8 cellular contexts compared by ENCODE assay signal in the genomic region with DNA sequence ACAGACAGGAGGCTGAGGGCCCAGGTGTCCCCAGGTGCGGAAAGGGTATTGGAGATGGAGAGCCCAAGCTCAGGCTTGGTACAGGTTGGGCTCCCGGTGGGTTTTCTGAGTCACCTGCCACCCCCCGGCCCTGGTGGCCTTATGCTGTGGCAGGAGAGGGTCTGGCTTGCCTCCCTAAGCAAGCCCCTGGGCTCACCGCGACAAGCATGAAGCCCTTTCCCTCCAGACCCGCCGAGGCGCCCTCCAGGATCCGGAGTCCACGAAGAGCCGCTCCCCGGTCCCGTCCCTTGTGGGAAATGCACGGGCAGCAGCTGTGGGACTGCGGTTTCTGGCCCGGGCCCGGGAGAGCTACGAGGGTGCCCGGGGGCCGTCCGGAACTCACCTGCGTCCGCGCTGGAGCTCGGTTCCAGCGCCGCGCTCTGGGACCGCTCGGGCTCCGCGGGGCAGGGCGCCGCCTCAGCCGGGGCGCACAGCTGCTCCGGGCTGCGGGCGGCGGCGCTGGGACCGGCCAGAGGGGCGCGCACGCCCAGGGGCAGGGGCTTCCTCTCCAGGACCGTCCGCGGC. TPM values are rescaled to one million over a fixed set of nuclear protein-coding genes. Genes with fewer than 3 reads are reported as not detected.
DNase-seq lines count a peak whose midpoint lies in the region; ATAC-seq and TF ChIP-seq lines count a peak whose summit lies in the region.

No MANE protein-coding gene starts in this region.

- no peaks in the 10 kb centered on the region for H3K9me2 ChIP-seq in OCI-LY7 (ENCODE audit: insufficient read depth, low read length)

- no TSS peak for BruUV-seq in OCI-LY7 (replicated peaks; lab: Mats Ljungman, UMichigan)

- TF ChIP-seq CTCF in AG04450 (IDR thresholded peaks at IDR 0.05; ENCODE audit: low read depth, low read length) (no peak), OCI-LY7 (conservative IDR thresholded peaks at IDR 0.05; ENCODE audit: low read length) (no peak), left ventricle myocardium inferior (IDR thresholded peaks at IDR 0.05; ENCODE audit: borderline replicate concordance) (no peak)

- ATAC-seq in GM19397 (IDR thresholded peaks at IDR 0.05; ENCODE audit: unreplicated experiment) = peak; percentile 17
- no peak for ATAC-seq in GM19455 (IDR thresholded peaks at IDR 0.05; ENCODE audit: unreplicated experiment)

- H3K9me3 ChIP-seq in AG04450 (ENCODE audit: control insufficient read depth, insufficient read depth, low read length) (no peaks in the 10 kb centered on the region; the same call in 1 of the 2 replicates), OCI-LY7 (ENCODE audit: low read length) (no peaks in the 10 kb centered on the region), left ventricle myocardium inferior (replicated peaks) (no peaks in the 10 kb centered on the region)

- intact Hi-C loops in OCI-LY7 (cut with micrococcal nuclease; ENCODE audit: unreplicated experiment) = loop anchor here (1.0 to 2.0 kb wide), 4 partner anchors 17 to 167 kb away; partner anchors contain the start of genes DPP7, MAN1B1 and RNF224
- intact Hi-C loops in left ventricle myocardium inferior (cut with micrococcal nuclease) = no loop called here

- H4K20me1 ChIP-seq in OCI-LY7 (ENCODE audit: insufficient read depth, low read length) = no peaks in the 10 kb centered on the region

- H3K27me3 ChIP-seq in AG04450 (ENCODE audit: control insufficient read depth, insufficient read depth, low read length) = no peaks in the 10 kb centered on the region
- peaks cover 13% of the 10 kb centered on the region for H3K27me3 ChIP-seq in left ventricle myocardium inferior (ENCODE audit: low read depth)

- CTCF ChIA-PET in AG04450 (lab: Charles Lee) = interaction anchor here (0.6 to 8.4 kb wide), 5 partner anchors 11 to 40 kb away, joined by 3 to 104 read pairs (median 5); partner anchors contain the start of gene NPDC1
- CTCF ChIA-PET in OCI-LY7 (lab: Charles Lee; ENCODE audit: unreplicated experiment) = interaction anchor here (0.7 to 0.9 kb wide), 2 partner anchors 23 to 60 kb away, joined by 3 read pairs; no protein-coding TSS in a partner anchor

- no peak for DNase-seq in AG04450 (ENCODE audit: low read depth, low spot score)
- DNase-seq in OCI-LY7 (ENCODE audit: low spot score) = peak; percentile 56
- no peak for DNase-seq in left ventricle myocardium inferior
- no peak for DNase-seq in cortex of kidney (lab: John Stamatoyannopoulos, UW)
- no peak for DNase-seq in effector CD8-positive, alpha-beta T cell (lab: John Stamatoyannopoulos, UW)
- DNase-seq in NCI-H226 = no peak

- H3K36me3 ChIP-seq in OCI-LY7 (ENCODE audit: insufficient read depth, low read length) (peaks cover 9% of the 10 kb centered on the region; the same call in 1 of the 2 replicates), left ventricle myocardium inferior (no peaks in the 10 kb centered on the region)

- no peak overlapping the region for H2AFZ ChIP-seq in OCI-LY7 (ENCODE audit: low read length)

- no peak overlapping the region for H3K27ac ChIP-seq in AG04450 (ENCODE audit: low read depth, low read length)
- peak overlapping the region; percentile 57 for H3K27ac ChIP-seq in OCI-LY7 (ENCODE audit: low read depth, low read length, poor library complexity, severe bottlenecking)
- H3K27ac ChIP-seq in left ventricle myocardium inferior (replicated peaks) = no peak overlapping the region

- H3K4me3 ChIP-seq in AG04450 (ENCODE audit: low read depth, low read length) (peak overlapping the region; percentile 27), OCI-LY7 (ENCODE audit: low read depth, low read length, poor library complexity, severe bottlenecking) (peak overlapping the region; percentile 75), left ventricle myocardium inferior (peak overlapping the region; percentile 62)

- POLR2A ChIA-PET in AG04450 (lab: Yijun Ruan, JAX) = interaction anchor here (1.2 to 1.3 kb wide), 3 partner anchors 14 to 173 kb away, joined by 3 to 6 read pairs (median 4); partner anchors contain the start of gene TUBB4B
- POLR2A ChIA-PET in OCI-LY7 (lab: Charles Lee) = interaction anchor here (0.7 to 3.1 kb wide), 7 partner anchors 15 to 252 kb away, joined by 3 to 13 read pairs (median 4); partner anchors contain the start of genes ABCA2, MAN1B1 and TUBB4B

- peaks cover 24% of the 10 kb centered on the region for H3K4me1 ChIP-seq in OCI-LY7 (ENCODE audit: insufficient read depth, low read length, poor library complexity, severe bottlenecking)
- H3K4me1 ChIP-seq in left ventricle myocardium inferior = peaks cover 22% of the 10 kb centered on the region

- peak overlapping the region; percentile 86 for H3K4me2 ChIP-seq in OCI-LY7 (ENCODE audit: low read length)

- peaks cover 14% of the 10 kb centered on the region; the same call in 1 of the 2 replicates for H3K79me2 ChIP-seq in OCI-LY7 (ENCODE audit: insufficient read depth, low read depth, low read length)

RNA-seq across cellular contexts. Expression of gene SAPCD2, which starts 0.8 kb away (rescaled TPM):
- polyA plus RNA-seq in AG04450 (2011; rRNA removed) = 1.5 and 1.8 TPM in 2 replicates
- polyA minus RNA-seq in AG04450 (2011; rRNA and poly(A)+ RNA removed) = 0.91 and 1.1 TPM in 2 replicates
- 65.9 and 74.0 TPM in 2 replicates for total RNA-seq in OCI-LY7 (2014; rRNA removed; shearing (Covaris generic))
- 51.4 and 57.2 TPM in 2 replicates for total RNA-seq in OCI-LY7 (2022)
- total RNA-seq in left ventricle myocardium inferior = 0.25 TPM

RNA-seq across cellular contexts. Expression of gene UAP1L1, which starts 7.7 kb away (rescaled TPM):
- 5.1 and 6.3 TPM in 2 replicates for polyA plus RNA-seq in AG04450 (2011; rRNA removed)
- polyA minus RNA-seq in AG04450 (2011; rRNA and poly(A)+ RNA removed) = 4.1 and 4.2 TPM in 2 replicates
- total RNA-seq in OCI-LY7 (2014; rRNA removed; shearing (Covaris generic)) = 5.3 and 5.7 TPM in 2 replicates
- total RNA-seq in OCI-LY7 (2022) (12.3 and 16.7 TPM in 2 replicates), left ventricle myocardium inferior (11.5 TPM)

RNA-seq across cellular contexts. Expression of gene ENTPD2, which starts 15.7 kb away (rescaled TPM):
- not detected in 2 replicates for polyA plus RNA-seq in AG04450 (2011; rRNA removed)
- polyA minus RNA-seq in AG04450 (2011; rRNA and poly(A)+ RNA removed) = not detected in 2 replicates
- 0.16 TPM in 1 of 2 replicates, not detected in the other for total RNA-seq in OCI-LY7 (2014; rRNA removed; shearing (Covaris generic))
- total RNA-seq in OCI-LY7 (2022) = not detected in 2 replicates
- total RNA-seq in left ventricle myocardium inferior = 1.5 TPM

RNA-seq across cellular contexts. Expression of gene MAN1B1, which starts 17.2 kb away (rescaled TPM):
- polyA plus RNA-seq in AG04450 (2011; rRNA removed) = 40.8 and 50.2 TPM in 2 replicates
- 34.0 and 46.6 TPM in 2 replicates for polyA minus RNA-seq in AG04450 (2011; rRNA and poly(A)+ RNA removed)
- 22.5 and 32.7 TPM in 2 replicates for total RNA-seq in OCI-LY7 (2014; rRNA removed; shearing (Covaris generic))
- total RNA-seq in OCI-LY7 (2022) (38.8 and 43.4 TPM in 2 replicates), left ventricle myocardium inferior (20.6 TPM)

RNA-seq across cellular contexts. Expression of gene NPDC1, which starts 23.6 kb away (rescaled TPM):
- 8.9 and 16.5 TPM in 2 replicates for polyA plus RNA-seq in AG04450 (2011; rRNA removed)
- polyA minus RNA-seq in AG04450 (2011; rRNA and poly(A)+ RNA removed) = 4.8 TPM in 2 replicates
- 0.21 and 0.32 TPM in 2 replicates for total RNA-seq in OCI-LY7 (2014; rRNA removed; shearing (Covaris generic))
- total RNA-seq in OCI-LY7 (2022) (0.38 and 0.39 TPM in 2 replicates), left ventricle myocardium inferior (63.9 TPM)

Comparison
In these comparisons a context has a peak if more than half of its experiments do, and no peak if none do; other contexts are left out.
1. RNA of gene SAPCD2, which starts 0.8 kb away (total RNA-seq): 51.4 to 74.0 TPM in OCI-LY7; 0.25 TPM in left ventricle myocardium inferior (single experiment); every median in the first group is over 10 times any median in the second.
2. Peak in every context shown above with its lines, with median percentiles within 50 percentile points of each other: H3K4me3 ChIP-seq.